ENCODE assay signal across 2 cellular contexts in genomic region chr2:237978058-237978712, GRCh38.
A peak's percentile ranks its signal among the peaks of the same experiment; 100 is the strongest.
TF ChIP-seq lines count a peak whose summit lies in the region.

No MANE protein-coding gene starts in this region.

TF ChIP-seq in IMR-90, 13 proteins besides CTCF, POLR2A, EP300 and RAD21:
- no peak for TF ChIP-seq MAZ (IDR thresholded peaks at IDR 0.05; ENCODE audit: borderline replicate concordance, low read depth, low read length)
- no peak for TF ChIP-seq BHLHE40 (IDR thresholded peaks at IDR 0.05; ENCODE audit: low read depth, low read length)
- peak; percentile 51; the same call in 1 of the 2 replicates for TF ChIP-seq MXI1 (IDR thresholded peaks at IDR 0.05; ENCODE audit: borderline replicate concordance, low read depth, low read length)

TF ChIP-seq in H1, 55 proteins besides CTCF, POLR2A, EP300 and RAD21:
- TF ChIP-seq HDAC2 (IDR thresholded peaks at IDR 0.05; ENCODE audit: borderline replicate concordance in 1 of 2, low read depth in 2 of 2, low read length in 2 of 2), result no peak
- no peak for TF ChIP-seq HDAC6 (IDR thresholded peaks at IDR 0.05; ENCODE audit: low read depth, low read length)
- no peak for TF ChIP-seq POLR2AphosphoS5 (IDR thresholded peaks at IDR 0.05; ENCODE audit: low read depth, low read length)
- TF ChIP-seq SP2 (IDR thresholded peaks at IDR 0.05; ENCODE audit: low read length), result no peak
- TF ChIP-seq YY1 (IDR thresholded peaks at IDR 0.05; ENCODE audit: low read depth, low read length), result no peak
